Comparison of ENCODE assay signal across 8 cellular contexts in genomic region chr5:98772415-98773213, GRCh38. TPM values are rescaled to one million over a fixed set of nuclear protein-coding genes. Genes with fewer than 3 reads are reported as not detected.
DNase-seq lines count a peak whose midpoint lies in the region; ATAC-seq and TF ChIP-seq lines count a peak whose summit lies in the region.

No MANE protein-coding gene starts in this region.

- H3K27me3 ChIP-seq in Peyer's patch (no peaks in the 10 kb centered on the region), vagina (no peaks in the 10 kb centered on the region)

- intact Hi-C loops in head of caudate nucleus (cut with DNase I) (loop anchor here (2.0 to 10.0 kb wide), 2 partner anchors 156 to 1588 kb away; partner anchors contain the start of genes CHD1 and RIOK2), vagina (cut with DNase I) (loop anchor here (10.0 kb wide), 2 partner anchors 152 to 338 kb away; partner anchors contain the start of gene CHD1)

- TF ChIP-seq POLR2A in Peyer's patch (IDR thresholded peaks at IDR 0.05) (no peak), vagina (IDR thresholded peaks at IDR 0.05) (no peak)

- H3K4me3 ChIP-seq in Peyer's patch (peak overlapping the region; percentile 85 to 93 (median 88)), vagina (peak overlapping the region; percentile 80 to 86)

- H3K27ac ChIP-seq in Peyer's patch (peak overlapping the region; percentile 88 to 96 (median 94)), vagina (peak overlapping the region; percentile 95)

- no peaks in the 10 kb centered on the region for H3K36me3 ChIP-seq in Peyer's patch
- H3K36me3 ChIP-seq in vagina, result no peaks in the 10 kb centered on the region

- H3K9me3 Mint-ChIP-seq in activated naive CD4-positive, alpha-beta T cell treated with anti-CD3 and anti-CD28 coated beads, Interleukin-2, amount 50 U/mL, for 72 hours, result no peaks in the 10 kb centered on the region

- H3K4me1 ChIP-seq in Peyer's patch (peaks cover 0 to 30% (median 8%) of the 10 kb centered on the region in 4 donors), vagina (peaks cover 56% of the 10 kb centered on the region)

- DNase-seq in NCI-H526 (lab: John Stamatoyannopoulos, UW) (peak; percentile 57 to 71), NCI-H526 treated with DMSO at 0.1 percent for 48 hours (lab: John Stamatoyannopoulos, UW) (no peak), Peyer's patch (peak; percentile 70 to 90 (median 86)), head of caudate nucleus (peak in 41 of 42 donors; percentile 48 to 88 (median 73)), omental fat pad (ENCODE audit: low spot score) (peak; percentile 47), vagina (ENCODE audit: extremely low spot score in 2 of 2) (no peak)
- DNase-seq in activated naive CD4-positive, alpha-beta T cell treated with anti-CD3 and anti-CD28 coated beads, Interleukin-2, amount 50 U/mL, for 72 hours (ENCODE audit: low spot score in 2 of 2), result peak in 1 of 2 donors; percentile 39

- ATAC-seq in HG03521 (IDR thresholded peaks at IDR 0.05; ENCODE audit: unreplicated experiment), result peak; percentile 9
- ATAC-seq in activated naive CD4-positive, alpha-beta T cell treated with anti-CD3 and anti-CD28 coated beads, Interleukin-2, amount 50 U/mL, for 72 hours, result peak; percentile 15 to 46
- ATAC-seq in omental fat pad (ENCODE audit: low FRiP score), result peak; percentile 64

- no peak for TF ChIP-seq CTCF in Peyer's patch (IDR thresholded peaks at IDR 0.05)
- TF ChIP-seq CTCF in omental fat pad (IDR thresholded peaks at IDR 0.05), result no peak
- no peak for TF ChIP-seq CTCF in vagina (IDR thresholded peaks at IDR 0.05)

- peak overlapping the region; percentile 61 to 81 for H3K27ac Mint-ChIP-seq in activated naive CD4-positive, alpha-beta T cell treated with anti-CD3 and anti-CD28 coated beads, Interleukin-2, amount 50 U/mL, for 72 hours

- H3K36me3 Mint-ChIP-seq in activated naive CD4-positive, alpha-beta T cell treated with anti-CD3 and anti-CD28 coated beads, Interleukin-2, amount 50 U/mL, for 72 hours, result peaks cover 0 to 11% of the 10 kb centered on the region in 2 donors

- H3K9me3 ChIP-seq in Peyer's patch (no peaks in the 10 kb centered on the region), vagina (no peaks in the 10 kb centered on the region)

RNA-seq across cellular contexts. Expression of gene RGMB, which starts 0.8 kb away (rescaled TPM):
- total RNA-seq in Peyer's patch, result 100 to 1,000 TPM in 3 of 4 donors, 10 to 100 TPM in 1; 55.0 to 298 (median 138) TPM
- 1 to 10 TPM; 2.9 to 3.7 TPM for total RNA-seq in activated naive CD4-positive, alpha-beta T cell treated with anti-CD3 and anti-CD28 coated beads, Interleukin-2, amount 50 U/mL, for 72 hours
- total RNA-seq in omental fat pad, result 10 to 100 TPM; 15.0 to 28.5 (median 21.3) TPM
- 39.0 TPM for total RNA-seq in vagina

Comparison
In these comparisons a context has a peak if more than half of its experiments do, and no peak if none do; other contexts are left out.
1. DNase-seq: peak in NCI-H526 (2 of 2), Peyer's patch (3 of 3), head of caudate nucleus (41 of 42) and omental fat pad (single experiment); none in NCI-H526 treated with DMSO at 0.1 percent for 48 hours (single experiment) and vagina (0 of 2).
2. ATAC-seq: peak in every context shown above with its lines; median percentile 64 in omental fat pad; 30 in activated naive CD4-positive, alpha-beta T cell treated with anti-CD3 and anti-CD28 coated beads, Interleukin-2, amount 50 U/mL, for 72 hours; 9 in HG03521.